ENCODE assay signal across 7 cellular contexts in genomic region chr4:166088576-166088975, GRCh38.
"Had no signal": no experiment of that assay in that cellular context is flagged by ENCODE, and none has a peak within 500 bp of the region (broad histone marks: within the 10 kb centered on the region; RNA-seq: fewer than 3 reads in every experiment).

No MANE protein-coding gene starts in this region.

- H3K4me3 ChIP-seq: GM23248, HAP-1, K562 had no signal

- H3K36me3 ChIP-seq: HAP-1 had no signal

- H3K27ac ChIP-seq: GM23248 had no signal

- H3K4me1 ChIP-seq: HAP-1 had no signal

- DNase-seq: GM23248, GOT3, H7, HFFc6, IMR-90 had no signal

- H3K9me3 ChIP-seq: HAP-1 had no signal
